Comparison of ENCODE assay signal across 11 cellular contexts in the genomic region with DNA sequence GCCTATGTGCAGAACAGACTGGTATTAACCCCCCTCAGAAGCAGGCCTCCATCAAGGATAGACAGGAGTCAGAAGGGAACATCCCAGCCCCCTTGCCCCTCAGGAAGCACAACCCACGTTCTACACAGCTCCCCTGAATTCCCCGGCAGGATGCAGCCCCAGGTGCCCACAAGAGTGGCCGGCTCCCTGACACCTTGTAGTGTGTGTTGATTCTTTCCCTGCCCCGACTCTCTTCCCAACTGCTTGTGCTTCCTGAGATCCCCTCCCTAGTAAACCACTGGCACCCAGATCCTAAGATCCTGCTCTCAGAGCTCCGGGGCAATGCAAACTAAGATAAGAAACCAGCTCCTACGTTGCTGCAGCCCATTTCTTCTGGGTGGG. TPM values are rescaled to one million over a fixed set of nuclear protein-coding genes. Genes with fewer than 3 reads are reported as not detected.
A peak's percentile ranks its signal among the peaks of the same experiment; 100 is the strongest.
DNase-seq lines count a peak whose midpoint lies in the region; ATAC-seq and TF ChIP-seq lines count a peak whose summit lies in the region.
"Had no signal": no experiment of that assay in that cellular context is flagged by ENCODE, and none has a peak within 500 bp of the region (broad histone marks: within the 10 kb centered on the region; RNA-seq: fewer than 3 reads in every experiment).

No MANE protein-coding gene starts in this region.

- peaks cover 0 to 2% (median 0%) of the 10 kb centered on the region in 5 donors for H3K9me3 Mint-ChIP-seq in CD8-positive, alpha-beta memory T cell
- peaks cover 0 to 6% of the 10 kb centered on the region in 2 donors for H3K9me3 Mint-ChIP-seq in effector memory CD8-positive, alpha-beta T cell

- peaks cover 6% of the 10 kb centered on the region for H3K9me3 ChIP-seq in CD8-positive, alpha-beta memory T cell (ENCODE audit: low read length)
- H3K9me3 ChIP-seq in OCI-LY7 (ENCODE audit: low read length) (peaks cover 20% of the 10 kb centered on the region), psoas muscle (no peaks in the 10 kb centered on the region)

- H3K27ac Mint-ChIP-seq in CD8-positive, alpha-beta memory T cell: peak overlapping the region; percentile 95 to 98 (median 97)
- H3K27ac Mint-ChIP-seq in effector memory CD8-positive, alpha-beta T cell: peak overlapping the region; percentile 97

- no TSS peak for BruUV-seq in OCI-LY7 (replicated peaks; lab: Mats Ljungman, UMichigan)

- 60 to 69% (median 61%) methylated on average over 6 of the region's 6 CpGs for WGBS in psoas muscle, 3 donors

- peaks cover 81% of the 10 kb centered on the region for H3K4me1 ChIP-seq in CD8-positive, alpha-beta memory T cell (ENCODE audit: insufficient read depth, low read length)
- H3K4me1 ChIP-seq in OCI-LY7 (ENCODE audit: insufficient read depth, low read length, poor library complexity, severe bottlenecking) (peaks cover 83% of the 10 kb centered on the region), psoas muscle (no peaks in the 10 kb centered on the region)

- intact Hi-C loops in OCI-LY7 (cut with micrococcal nuclease; ENCODE audit: unreplicated experiment) (loop anchor here (5.0 kb wide), 1 partner anchor 309 kb away; no protein-coding TSS in a partner anchor), psoas muscle (cut with DNase I) (no loop called here)

- peak overlapping the region; percentile 67 for H3K4me3 ChIP-seq in CD8-positive, alpha-beta memory T cell (ENCODE audit: low read length)
- H3K4me3 ChIP-seq in OCI-LY7 (ENCODE audit: low read depth, low read length, poor library complexity, severe bottlenecking): peak overlapping the region; percentile 63
- peak overlapping the region; percentile 46 for H3K4me3 ChIP-seq in psoas muscle

- no peaks in the 10 kb centered on the region for H3K79me2 ChIP-seq in OCI-LY7 (ENCODE audit: insufficient read depth, low read depth, low read length)

- H3K36me3 Mint-ChIP-seq in CD8-positive, alpha-beta memory T cell: peaks cover 0 to 3% (median 0%) of the 10 kb centered on the region in 3 donors
- peaks cover 19% of the 10 kb centered on the region for H3K36me3 Mint-ChIP-seq in effector memory CD8-positive, alpha-beta T cell (ENCODE audit: insufficient read depth)

- no peak for DNase-seq in CD8-positive, alpha-beta memory T cell
- DNase-seq in OCI-LY7 (ENCODE audit: low spot score): peak; percentile 44
- no peak for DNase-seq in effector memory CD8-positive, alpha-beta T cell
- DNase-seq in psoas muscle: no peak
- DNase-seq in NCI-H2227 (lab: John Stamatoyannopoulos, UW; ENCODE audit: unreplicated experiment): no peak
- no peak for DNase-seq in germinal center (ENCODE audit: low spot score)
- DNase-seq: GDM1, NCI-H2081, SW 1271 had no signal

- H3K36me3 ChIP-seq in CD8-positive, alpha-beta memory T cell (ENCODE audit: insufficient read depth, low read length): no peaks in the 10 kb centered on the region
- H3K36me3 ChIP-seq in OCI-LY7 (ENCODE audit: insufficient read depth, low read length) (peaks cover 8% of the 10 kb centered on the region), psoas muscle (ENCODE audit: insufficient read depth in 1 of 2, low read depth in 1 of 2) (no peaks in the 10 kb centered on the region)

- peaks cover 60 to 78% (median 69%) of the 10 kb centered on the region in 3 donors for H3K4me1 Mint-ChIP-seq in CD8-positive, alpha-beta memory T cell
- peaks cover 53 to 54% of the 10 kb centered on the region in 2 donors for H3K4me1 Mint-ChIP-seq in effector memory CD8-positive, alpha-beta T cell (ENCODE audit: low read depth in 2 of 2)

- CTCF ChIA-PET in CD8-positive, alpha-beta memory T cell (lab: Charles Lee): interaction anchor here (0.8 to 3.1 kb wide), 14 partner anchors 9 to 176 kb away, joined by 3 to 14 read pairs (median 3); partner anchors contain the start of genes LITAF and ZC3H7A
- CTCF ChIA-PET in OCI-LY7 (lab: Charles Lee; ENCODE audit: unreplicated experiment): no interaction called here

- H2AFZ ChIP-seq in OCI-LY7 (ENCODE audit: low read length): peak overlapping the region; percentile 59

- POLR2A ChIA-PET in CD8-positive, alpha-beta memory T cell (lab: Charles Lee): interaction anchor here (0.6 to 1.8 kb wide), 7 partner anchors 32 to 122 kb away, joined by 3 to 14 read pairs (median 4); partner anchors contain the start of gene LITAF
- POLR2A ChIA-PET in OCI-LY7 (lab: Charles Lee): interaction anchor here (0.6 to 2.9 kb wide), 9 partner anchors 8 to 251 kb away, joined by 3 to 12 read pairs (median 5); no protein-coding TSS in a partner anchor

- peak overlapping the region; percentile 15 to 90 (median 85) for H3K4me3 Mint-ChIP-seq in CD8-positive, alpha-beta memory T cell
- H3K4me3 Mint-ChIP-seq in effector memory CD8-positive, alpha-beta T cell: peak overlapping the region; percentile 84 to 86

- no peaks in the 10 kb centered on the region for H3K27me3 Mint-ChIP-seq in CD8-positive, alpha-beta memory T cell
- H3K27me3 Mint-ChIP-seq in effector memory CD8-positive, alpha-beta T cell: no peaks in the 10 kb centered on the region

- H3K27me3 ChIP-seq in CD8-positive, alpha-beta memory T cell (ENCODE audit: insufficient read depth, low read length, poor library complexity, severe bottlenecking): no peaks in the 10 kb centered on the region
- H3K27me3 ChIP-seq in psoas muscle (ENCODE audit: insufficient read depth in 3 of 3, low read length in 2 of 3): no peaks in the 10 kb centered on the region

- no peaks in the 10 kb centered on the region for H4K20me1 ChIP-seq in OCI-LY7 (ENCODE audit: insufficient read depth, low read length)

- TF ChIP-seq CTCF in OCI-LY7 (conservative IDR thresholded peaks at IDR 0.05; ENCODE audit: low read length) (no peak), psoas muscle (IDR thresholded peaks at IDR 0.05) (no peak)

- H3K27ac ChIP-seq in CD8-positive, alpha-beta memory T cell (ENCODE audit: low read depth, low read length): peak overlapping the region; percentile 57
- peak overlapping the region; percentile 99 for H3K27ac ChIP-seq in OCI-LY7 (ENCODE audit: low read depth, low read length, poor library complexity, severe bottlenecking)
- no peak overlapping the region for H3K27ac ChIP-seq in psoas muscle

- no peaks in the 10 kb centered on the region for H3K9me2 ChIP-seq in OCI-LY7 (ENCODE audit: insufficient read depth, low read length)

- ATAC-seq in effector memory CD8-positive, alpha-beta T cell (replicated peaks): no peak
- ATAC-seq in psoas muscle (no peak), GM18858 (IDR thresholded peaks at IDR 0.05; ENCODE audit: unreplicated experiment) (no peak), GM21367 (IDR thresholded peaks at IDR 0.05; ENCODE audit: unreplicated experiment) (no peak)

- H3K4me2 ChIP-seq in OCI-LY7 (ENCODE audit: low read length): peak overlapping the region; percentile 88

RNA-seq across cellular contexts. Expression of gene LITAF, which starts 34.8 kb away (rescaled TPM):
- 100 to 1,000 TPM; 199 to 201 TPM for total RNA-seq in CD8-positive, alpha-beta memory T cell
- 629 TPM for polyA plus RNA-seq in CD8-positive, alpha-beta memory T cell
- 12.2 and 18.4 TPM in 2 replicates for total RNA-seq in OCI-LY7 (2014; rRNA removed; shearing (Covaris generic))
- total RNA-seq in OCI-LY7 (2022) (34.2 and 43.2 TPM in 2 replicates), psoas muscle (10 to 100 TPM in 3 of 4 donors, 1 to 10 TPM in 1; 8.5 to 60.2 (median 18.5) TPM)
- 10 to 100 TPM in 2 of 3 donors, 1 to 10 TPM in 1; 5.0 to 33.1 (median 21.5) TPM for polyA plus RNA-seq in psoas muscle

RNA-seq across cellular contexts. Expression of gene SNN, which starts 46.7 kb away (rescaled TPM):
- total RNA-seq in CD8-positive, alpha-beta memory T cell: 1 to 10 TPM; 5.8 to 6.0 TPM
- 10.6 TPM for polyA plus RNA-seq in CD8-positive, alpha-beta memory T cell
- 28.3 and 31.8 TPM in 2 replicates for total RNA-seq in OCI-LY7 (2014; rRNA removed; shearing (Covaris generic))
- total RNA-seq in OCI-LY7 (2022): 27.8 and 31.6 TPM in 2 replicates
- total RNA-seq in psoas muscle: 100 to 1,000 TPM in 2 of 4 donors, 10 to 100 TPM in 2; 30.3 to 113 (median 83.8) TPM
- polyA plus RNA-seq in psoas muscle: 100 to 1,000 TPM in 2 of 3 donors, 10 to 100 TPM in 1; 56.9 to 152 (median 107) TPM

Comparison
In these comparisons a context has a peak if more than half of its experiments do, and no peak if none do; other contexts are left out.
1. RNA of gene SNN, which starts 46.7 kb away (total RNA-seq): 30.3 to 113 TPM in psoas muscle and 27.8 to 31.8 TPM in OCI-LY7; 5.8 to 6.0 TPM in CD8-positive, alpha-beta memory T cell; every median in the first group is over 4 times any median in the second.
2. Peak in every context shown above with its lines, with median percentiles within 50 percentile points of each other: H3K4me3 ChIP-seq.